9 cellular contexts compared by ENCODE assay signal in the genomic region with DNA sequence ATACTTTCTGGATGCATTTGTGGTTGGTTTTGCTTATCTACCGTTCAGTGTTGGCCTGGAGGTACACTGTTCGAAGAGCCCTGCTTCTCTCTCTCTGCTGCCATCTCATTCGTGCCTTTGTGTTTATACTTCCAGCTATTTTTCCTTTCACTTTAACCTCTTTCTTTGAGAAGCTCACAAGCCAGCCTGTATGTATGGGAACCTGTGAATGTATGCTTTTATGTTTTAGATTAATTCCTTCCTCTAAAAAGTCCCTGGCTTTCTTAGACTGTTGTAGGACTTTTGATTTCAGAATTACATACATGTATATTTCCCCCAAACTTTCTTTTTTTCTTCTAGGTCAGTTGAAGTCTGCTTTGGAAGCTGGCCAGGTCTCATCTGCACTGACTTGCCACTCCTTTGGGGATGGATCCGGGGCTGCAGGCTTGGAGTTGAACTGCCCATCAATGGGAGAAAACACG.
DNase-seq lines count a peak whose midpoint lies in the region; ATAC-seq, FAIRE-seq and TF ChIP-seq lines count a peak whose summit lies in the region.
"Had no signal": no experiment of that assay in that cellular context is flagged by ENCODE, and none has a peak within 500 bp of the region (broad histone marks: within the 10 kb centered on the region; RNA-seq: fewer than 3 reads in every experiment).

No MANE protein-coding gene starts in this region.

- no peak for TF ChIP-seq POLR2A in endothelial cell of umbilical vein (IDR thresholded peaks at IDR 0.05; ENCODE audit: low read depth, low read length)

- no peaks in the 10 kb centered on the region for H3K27me3 Mint-ChIP-seq in CD4-positive, alpha-beta memory T cell

- H3K36me3 ChIP-seq in CD4-positive, alpha-beta memory T cell (ENCODE audit: insufficient read depth, low read length): peaks cover 14% of the 10 kb centered on the region
- H3K36me3 ChIP-seq in endothelial cell of umbilical vein (ENCODE audit: control insufficient read depth in 2 of 2, extremely low read depth in 1 of 2, insufficient read depth in 2 of 2, low read length in 2 of 2): no peaks in the 10 kb centered on the region
- no peaks in the 10 kb centered on the region for H3K36me3 ChIP-seq in parathyroid adenoma (ENCODE audit: control insufficient read depth, insufficient read depth, low read length)

- H3K4me1 Mint-ChIP-seq in CD4-positive, alpha-beta memory T cell: peaks cover 4 to 11% (median 6%) of the 10 kb centered on the region in 4 donors

- H3K9me3 Mint-ChIP-seq in CD4-positive, alpha-beta memory T cell: no peaks in the 10 kb centered on the region

- dilution Hi-C loops in endothelial cell of umbilical vein (cut with MboI; ENCODE audit: extremely low pct_ligation_motif_present, low sequenced_read_pairs): no loop called here

- H3K36me3 Mint-ChIP-seq in CD4-positive, alpha-beta memory T cell: peaks cover 26 to 41% of the 10 kb centered on the region in 2 donors

- POLR2A ChIA-PET in CD4-positive, alpha-beta memory T cell (lab: Charles Lee; ENCODE audit: partially characterized antibody): interaction anchor here (0.6 kb wide), 1 partner anchor 146 kb away, joined by 3 read pairs; no protein-coding TSS in a partner anchor
- POLR2A ChIA-PET in endothelial cell of umbilical vein (lab: Charles Lee): no interaction called here

- TF ChIP-seq CTCF in endothelial cell of umbilical vein (IDR thresholded peaks at IDR 0.05; ENCODE audit: extremely low read depth in 1 of 2, insufficient read depth in 1 of 2, low read depth in 1 of 2, low read length in 2 of 2) (no peak), parathyroid adenoma (IDR thresholded peaks at IDR 0.05) (no peak)

- intact Hi-C loops in CD4-positive, alpha-beta memory T cell (cut with micrococcal nuclease): no loop called here
- intact Hi-C loops in endothelial cell of umbilical vein (cut with micrococcal nuclease): no loop called here

- H3K27me3 ChIP-seq in CD4-positive, alpha-beta memory T cell (ENCODE audit: insufficient read depth, low read length): no peaks in the 10 kb centered on the region
- H3K27me3 ChIP-seq in endothelial cell of umbilical vein (ENCODE audit: control insufficient read depth in 2 of 2, insufficient read depth in 2 of 2, low read length in 2 of 2): no peaks in the 10 kb centered on the region
- no peaks in the 10 kb centered on the region for H3K27me3 ChIP-seq in parathyroid adenoma (ENCODE audit: control insufficient read depth, insufficient read depth, low read length)

- H3K9ac ChIP-seq in endothelial cell of umbilical vein (replicated peaks; ENCODE audit: extremely low read depth, insufficient read depth, low read length) (peak overlapping the region; percentile 22), parathyroid adenoma (no peak overlapping the region)

- no peak for ATAC-seq in HG02938 (IDR thresholded peaks at IDR 0.05; ENCODE audit: unreplicated experiment)

- H3K27ac ChIP-seq in CD4-positive, alpha-beta memory T cell (ENCODE audit: low read depth, low read length): no peak overlapping the region
- H3K27ac ChIP-seq in endothelial cell of umbilical vein (ENCODE audit: insufficient read depth, low read depth, low read length) (peak overlapping the region; percentile 62), parathyroid adenoma (peak overlapping the region; percentile 24)

- BruUV-seq in endothelial cell of umbilical vein (replicated peaks; lab: Mats Ljungman, UMichigan): no TSS peak

- H3K9me1 ChIP-seq in endothelial cell of umbilical vein (replicated peaks; ENCODE audit: control insufficient read depth, extremely low read depth, insufficient read depth, low read length): no peaks in the 10 kb centered on the region

- no peaks in the 10 kb centered on the region for H3K9me3 ChIP-seq in CD4-positive, alpha-beta memory T cell (ENCODE audit: control insufficient read depth in 1 of 2, low read length in 2 of 2)
- H3K9me3 ChIP-seq in endothelial cell of umbilical vein (replicated peaks; ENCODE audit: control insufficient read depth, insufficient read depth, low read length): no peaks in the 10 kb centered on the region
- no peaks in the 10 kb centered on the region for H3K9me3 ChIP-seq in parathyroid adenoma (ENCODE audit: control insufficient read depth, low read length)

- H3K4me1 ChIP-seq in CD4-positive, alpha-beta memory T cell (ENCODE audit: insufficient read depth, low read length): no peaks in the 10 kb centered on the region
- peaks cover 25% of the 10 kb centered on the region for H3K4me1 ChIP-seq in endothelial cell of umbilical vein (ENCODE audit: control insufficient read depth, extremely low read depth, insufficient read depth, low read length)
- H3K4me1 ChIP-seq in parathyroid adenoma: peaks cover 7% of the 10 kb centered on the region

- peak overlapping the region; percentile 72 for H3K4me2 ChIP-seq in endothelial cell of umbilical vein (ENCODE audit: insufficient read depth, low read length)
- no peak overlapping the region for H3K4me2 ChIP-seq in parathyroid adenoma (ENCODE audit: low read length)

- no peak overlapping the region for H3K4me3 ChIP-seq in CD4-positive, alpha-beta memory T cell (ENCODE audit: low read length in 2 of 2)
- peak overlapping the region in 1 of 3 experiments; percentile 42 for H3K4me3 ChIP-seq in endothelial cell of umbilical vein (replicated peaks in 1 of 3; ENCODE audit: insufficient read depth in 1 of 3, low read depth in 1 of 3, low read length in 3 of 3)
- no peak overlapping the region for H3K4me3 ChIP-seq in parathyroid adenoma (ENCODE audit: low read depth, low read length)

- peak overlapping the region in 5 of 7 donors; percentile 1 to 71 (median 32) for H3K27ac Mint-ChIP-seq in CD4-positive, alpha-beta memory T cell

- no peak for DNase-seq in CD4-positive, alpha-beta memory T cell
- DNase-seq in OCI-M1 (lab: John Stamatoyannopoulos, UW): peak; percentile 85
- peak; percentile 79 for DNase-seq in endothelial cell of umbilical vein (ENCODE audit: low read depth, low spot score)
- no peak for DNase-seq in kidney tubule cell (ENCODE audit: low spot score)
- no peak for DNase-seq in NCI-H1930 (lab: John Stamatoyannopoulos, UW)
- no peak for DNase-seq in NCI-H748 (lab: John Stamatoyannopoulos, UW; ENCODE audit: unreplicated experiment)
- DNase-seq: NCI-H774 had no signal

- CTCF ChIA-PET in CD4-positive, alpha-beta memory T cell (lab: Charles Lee; ENCODE audit: partially characterized antibody): no interaction called here
- CTCF ChIA-PET in endothelial cell of umbilical vein (lab: Charles Lee): interaction anchor here (1.2 to 1.5 kb wide), 2 partner anchors 12 to 83 kb away, joined by 3 to 12 read pairs; no protein-coding TSS in a partner anchor

- no peak overlapping the region for H3K4me3 Mint-ChIP-seq in CD4-positive, alpha-beta memory T cell

- H2AFZ ChIP-seq in endothelial cell of umbilical vein (ENCODE audit: low read depth, low read length): peak overlapping the region; percentile 6
- H2AFZ ChIP-seq in parathyroid adenoma: no peak overlapping the region

- H3K79me2 ChIP-seq in endothelial cell of umbilical vein (ENCODE audit: control insufficient read depth, insufficient read depth, low read length): no peaks in the 10 kb centered on the region
- peaks cover 5% of the 10 kb centered on the region for H3K79me2 ChIP-seq in parathyroid adenoma

- no peak for FAIRE-seq in endothelial cell of umbilical vein (lab: Jason Lieb, UNC)

- H4K20me1 ChIP-seq in endothelial cell of umbilical vein (replicated peaks; ENCODE audit: control insufficient read depth, extremely low read depth, insufficient read depth, low read length): no peaks in the 10 kb centered on the region

TF ChIP-seq in endothelial cell of umbilical vein, 7 proteins besides CTCF, POLR2A, EP300 and RAD21:
- TF ChIP-seq POLR2AphosphoS5 (IDR thresholded peaks at IDR 0.05; ENCODE audit: insufficient read depth, low read depth, low read length) (no peak), JUN (IDR thresholded peaks at IDR 0.05; ENCODE audit: borderline replicate concordance, insufficient read depth, insufficient read length, low read depth) (no peak), GATA2 (IDR thresholded peaks at IDR 0.05; ENCODE audit: insufficient read depth, insufficient read length, low read depth, low read length) (no peak), FOS (IDR thresholded peaks at IDR 0.05; ENCODE audit: borderline replicate concordance, insufficient read depth, low read length) (no peak), EZH2 (IDR thresholded peaks at IDR 0.05; ENCODE audit: borderline replicate concordance, low read depth, low read length, severe bottlenecking) (no peak), MYC (IDR thresholded peaks at IDR 0.05; ENCODE audit: low read depth, low read length) (no peak)
- TF ChIP-seq, protein P1, sequence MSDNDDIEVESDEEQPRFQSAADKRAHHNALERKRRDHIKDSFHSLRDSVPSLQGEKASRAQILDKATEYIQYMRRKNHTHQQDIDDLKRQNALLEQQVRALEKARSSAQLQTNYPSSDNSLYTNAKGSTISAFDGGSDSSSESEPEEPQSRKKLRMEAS (IDR thresholded peaks at IDR 0.05; ENCODE audit: insufficient read depth, insufficient read length): no peak

Comparison
In these comparisons a context has a peak if more than half of its experiments do, and no peak if none do; other contexts are left out.
1. DNase-seq: peak in OCI-M1 (single experiment) and endothelial cell of umbilical vein (single experiment); none in CD4-positive, alpha-beta memory T cell (0 of 5), kidney tubule cell (single experiment), NCI-H1930 (0 of 2) and NCI-H748 (single experiment).